28 cellular contexts compared by ENCODE assay signal in the genomic region with DNA sequence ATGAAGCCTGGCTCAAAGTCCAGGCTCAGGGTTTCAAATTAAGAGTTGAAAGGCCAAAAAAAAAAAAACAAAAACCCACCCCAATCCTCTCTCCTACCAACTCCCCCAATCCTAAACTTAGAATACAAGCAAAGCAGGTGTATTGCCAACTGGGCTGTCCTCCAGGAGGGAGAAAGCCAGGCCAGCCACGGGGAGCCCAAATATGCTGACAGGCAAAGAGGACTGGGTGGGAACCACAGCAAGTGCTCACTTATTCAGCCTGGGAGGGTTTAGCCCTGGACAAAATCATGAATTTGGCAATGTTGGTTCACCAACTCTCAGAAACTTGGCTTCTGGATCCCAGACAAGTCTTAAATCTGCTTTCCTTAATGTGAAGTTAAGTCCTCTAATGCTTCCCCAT. TPM values are rescaled to one million over a fixed set of nuclear protein-coding genes. Genes with fewer than 3 reads are reported as not detected.
"Had no signal": no experiment of that assay in that cellular context is flagged by ENCODE, and none has a peak within 500 bp of the region (broad histone marks: within the 10 kb centered on the region; RNA-seq: fewer than 3 reads in every experiment).

No MANE protein-coding gene starts in this region.

- H3K27me3 ChIP-seq: adrenal gland, Peyer's patch had no signal

- ATAC-seq: activated CD8-positive, alpha-beta T cell treated with anti-CD3 and anti-CD28 coated beads, Interleukin-2, amount 10 ng/mL, durations not matched to agents 7 days and 5 days; T-helper 17 cell; WTC11 had no signal

- H3K4me3 ChIP-seq: adrenal gland, Peyer's patch had no signal

- H3K36me3 ChIP-seq: adrenal gland, Peyer's patch had no signal

- H3K4me1 ChIP-seq: adrenal gland, Peyer's patch had no signal

- H3K27ac ChIP-seq: adrenal gland, Peyer's patch had no signal

- H3K9me3 ChIP-seq: adrenal gland, Peyer's patch had no signal

- DNase-seq: activated CD4-positive, alpha-beta T cell treated with anti-CD3 and anti-CD28 coated beads for 48 hours; activated CD4-positive, alpha-beta T cell treated with anti-CD3 and anti-CD28 coated beads, Interleukin-2, amount 50 U/mL, for 4 hours; activated CD4-positive, CD25-positive, alpha-beta regulatory T cell treated with anti-CD3 and anti-CD28 coated beads, Interleukin-2, amount 50 U/mL, for 72 hours; activated CD8-positive, alpha-beta memory T cell treated with anti-CD3 and anti-CD28 coated beads, Interleukin-2, amount 50 U/mL, for 48 hours; activated CD8-positive, alpha-beta T cell treated with anti-CD3 and anti-CD28 coated beads, Interleukin-2, amount 10 ng/mL, durations not matched to agents 7 days and 5 days; activated naive CD4-positive, alpha-beta T cell treated with anti-CD3 and anti-CD28 coated beads, Interleukin-2, amount 50 U/mL, for 16 hours; activated naive CD8-positive, alpha-beta T cell treated with anti-CD3 and anti-CD28 coated beads, Interleukin-2, amount 10 ng/mL, durations not matched to agents 7 days and 5 days; activated T-cell treated with anti-CD3 and anti-CD28 coated beads, Interleukin-2, amount 50 U/mL, for 1 hour; adrenal gland; anterior cingulate cortex; central memory CD4-positive, alpha-beta T cell; KG1; NCI-H1092; NCI-H1417; NCI-H1930; NCI-H2107; NCI-H2171 treated with DMSO at 0.1 percent for 48 hours; NCI-H226; NCI-H526; NCI-H82; Peyer's patch; SIG-M5; T-helper 17 cell; T-helper 9 cell had no signal

RNA-seq across cellular contexts. Expression of a gene that starts 36.5 kb away (rescaled TPM):
- total RNA-seq: activated CD8-positive, alpha-beta T cell treated with anti-CD3 and anti-CD28 coated beads, Interleukin-2, amount 10 ng/mL, durations not matched to agents 7 days and 5 days; activated naive CD8-positive, alpha-beta T cell treated with anti-CD3 and anti-CD28 coated beads, Interleukin-2, amount 10 ng/mL, durations not matched to agents 7 days and 5 days; LHCN-M2; MCF 10A; Peyer's patch; T-helper 17 cell; WTC11 had no signal

RNA-seq across cellular contexts. Expression of a gene that starts 45.0 kb away (rescaled TPM):
- total RNA-seq: activated CD8-positive, alpha-beta T cell treated with anti-CD3 and anti-CD28 coated beads, Interleukin-2, amount 10 ng/mL, durations not matched to agents 7 days and 5 days; activated naive CD8-positive, alpha-beta T cell treated with anti-CD3 and anti-CD28 coated beads, Interleukin-2, amount 10 ng/mL, durations not matched to agents 7 days and 5 days; adrenal gland; LHCN-M2; MCF 10A; NCI-H460; Peyer's patch; T-helper 17 cell; WTC11 had no signal
- polyA plus RNA-seq: adrenal gland had no signal

RNA-seq across cellular contexts. Expression of a gene that starts 58.2 kb away (rescaled TPM):
- total RNA-seq: activated CD8-positive, alpha-beta T cell treated with anti-CD3 and anti-CD28 coated beads, Interleukin-2, amount 10 ng/mL, durations not matched to agents 7 days and 5 days; activated naive CD8-positive, alpha-beta T cell treated with anti-CD3 and anti-CD28 coated beads, Interleukin-2, amount 10 ng/mL, durations not matched to agents 7 days and 5 days; LHCN-M2; MCF 10A; Peyer's patch; T-helper 17 cell; WTC11 had no signal
